In the genomic region with DNA sequence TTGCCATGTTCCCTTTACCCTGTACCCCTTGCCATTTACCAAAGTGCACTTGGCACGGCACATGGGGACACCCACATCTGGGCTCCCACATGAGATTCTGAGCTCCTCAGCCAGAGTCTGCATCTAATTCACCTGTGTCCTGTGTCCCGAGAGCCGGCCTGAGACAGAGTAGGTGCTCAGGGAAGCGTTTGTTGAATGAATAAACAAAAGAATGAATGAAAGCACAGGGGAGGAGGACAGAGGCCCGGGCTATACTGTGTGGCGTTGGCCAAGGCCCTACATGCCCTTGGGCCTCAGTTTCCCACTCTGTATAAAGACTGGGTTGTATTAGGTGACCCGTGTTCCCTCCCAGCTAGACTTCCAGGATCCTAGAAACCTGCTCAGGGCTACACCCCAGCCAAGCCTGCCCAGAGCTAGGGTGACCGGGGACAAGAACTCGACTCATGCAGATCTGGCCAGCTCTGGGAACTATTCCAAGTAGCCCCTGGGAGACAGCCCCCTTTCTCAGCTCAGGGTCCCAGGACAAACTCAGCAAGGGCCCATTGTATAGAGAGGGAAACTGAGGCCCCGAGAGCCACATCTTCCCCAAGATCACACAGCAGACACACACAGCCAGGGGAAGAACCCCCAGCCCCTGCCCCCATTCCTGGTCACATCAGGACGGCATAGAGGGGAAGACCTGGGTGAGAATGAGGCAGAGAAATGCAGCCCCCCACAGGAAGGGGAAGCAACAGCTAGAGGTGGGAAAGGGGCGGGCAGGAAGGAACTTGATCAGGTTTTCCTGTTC, we compare ENCODE assay signal across 1 cellular context.
TF ChIP-seq lines count a peak whose summit lies in the region.

No MANE protein-coding gene starts in this region.

TF ChIP-seq in K562, 482 proteins besides CTCF, POLR2A, EP300 and RAD21 (continued from another document):
- TF ChIP-seq SMAD3 (CRISPR knock-in tag; conservative IDR thresholded peaks at IDR 0.05), result no peak
- peak; percentile 61 for TF ChIP-seq RBM25 (IDR thresholded peaks at IDR 0.05; ENCODE audit: low read depth, low read length, severe bottlenecking)
- TF ChIP-seq ZNF282 (CRISPR knock-in tag; IDR thresholded peaks at IDR 0.05), result no peak
- TF ChIP-seq, protein P1, sequence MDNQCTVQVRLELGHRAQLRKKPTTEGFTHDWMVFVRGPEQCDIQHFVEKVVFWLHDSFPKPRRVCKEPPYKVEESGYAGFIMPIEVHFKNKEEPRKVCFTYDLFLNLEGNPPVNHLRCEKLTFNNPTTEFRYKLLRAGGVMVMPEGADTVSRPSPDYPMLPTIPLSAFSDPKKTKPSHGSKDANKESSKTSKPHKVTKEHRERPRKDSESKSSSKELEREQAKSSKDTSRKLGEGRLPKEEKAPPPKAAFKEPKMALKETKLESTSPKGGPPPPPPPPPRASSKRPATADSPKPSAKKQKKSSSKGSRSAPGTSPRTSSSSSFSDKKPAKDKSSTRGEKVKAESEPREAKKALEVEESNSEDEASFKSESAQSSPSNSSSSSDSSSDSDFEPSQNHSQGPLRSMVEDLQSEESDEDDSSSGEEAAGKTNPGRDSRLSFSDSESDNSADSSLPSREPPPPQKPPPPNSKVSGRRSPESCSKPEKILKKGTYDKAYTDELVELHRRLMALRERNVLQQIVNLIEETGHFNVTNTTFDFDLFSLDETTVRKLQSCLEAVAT (IDR thresholded peaks at IDR 0.05), result no peak
- TF ChIP-seq PHF20 (IDR thresholded peaks at IDR 0.05; ENCODE audit: partially characterized antibody), result peak; percentile 19
